ENCODE assay signal across 2 cellular contexts in the genomic region with DNA sequence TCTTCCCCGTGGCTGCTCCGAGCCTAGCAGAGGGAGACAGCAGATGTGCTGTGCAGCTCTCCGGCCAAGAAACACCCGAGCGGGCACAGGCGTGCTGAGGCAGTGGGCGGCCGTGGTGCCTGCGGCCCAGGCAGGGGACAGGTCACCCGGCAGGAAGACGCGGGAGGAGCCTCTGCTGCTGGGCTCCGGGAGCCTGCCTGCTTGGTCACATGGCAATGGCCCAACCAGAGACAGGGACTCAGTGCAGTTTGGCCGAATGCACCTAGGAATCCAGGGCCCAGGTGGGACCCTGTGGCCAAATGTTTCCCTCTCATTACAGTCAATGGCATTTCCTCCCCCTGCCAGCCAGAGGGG.
TF ChIP-seq lines count a peak whose summit lies in the region.

No MANE protein-coding gene starts in this region.

TF ChIP-seq in HEK293T, 16 proteins besides CTCF, POLR2A, EP300 and RAD21 (continued from another document):
- TF ChIP-seq, protein P1, sequence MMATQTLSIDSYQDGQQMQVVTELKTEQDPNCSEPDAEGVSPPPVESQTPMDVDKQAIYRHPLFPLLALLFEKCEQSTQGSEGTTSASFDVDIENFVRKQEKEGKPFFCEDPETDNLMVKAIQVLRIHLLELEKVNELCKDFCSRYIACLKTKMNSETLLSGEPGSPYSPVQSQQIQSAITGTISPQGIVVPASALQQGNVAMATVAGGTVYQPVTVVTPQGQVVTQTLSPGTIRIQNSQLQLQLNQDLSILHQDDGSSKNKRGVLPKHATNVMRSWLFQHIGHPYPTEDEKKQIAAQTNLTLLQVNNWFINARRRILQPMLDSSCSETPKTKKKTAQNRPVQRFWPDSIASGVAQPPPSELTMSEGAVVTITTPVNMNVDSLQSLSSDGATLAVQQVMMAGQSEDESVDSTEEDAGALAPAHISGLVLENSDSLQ (IDR thresholded peaks at IDR 0.05) = no peak
- TF ChIP-seq FOXK2 (IDR thresholded peaks at IDR 0.05) = no peak
- no peak for TF ChIP-seq NFRKB (IDR thresholded peaks at IDR 0.05)
- no peak for TF ChIP-seq TARDBP (IDR thresholded peaks at IDR 0.05)
- no peak for TF ChIP-seq LEF1 (IDR thresholded peaks at IDR 0.05; ENCODE audit: borderline replicate concordance)
- TF ChIP-seq FOXM1 (IDR thresholded peaks at IDR 0.05; ENCODE audit: borderline replicate concordance) = no peak
- TF ChIP-seq HDGF (IDR thresholded peaks at IDR 0.05; ENCODE audit: borderline replicate concordance) = no peak

TF ChIP-seq in K562, 482 proteins besides CTCF, POLR2A, EP300 and RAD21 (continued from another document):
- TF ChIP-seq, protein P2, sequence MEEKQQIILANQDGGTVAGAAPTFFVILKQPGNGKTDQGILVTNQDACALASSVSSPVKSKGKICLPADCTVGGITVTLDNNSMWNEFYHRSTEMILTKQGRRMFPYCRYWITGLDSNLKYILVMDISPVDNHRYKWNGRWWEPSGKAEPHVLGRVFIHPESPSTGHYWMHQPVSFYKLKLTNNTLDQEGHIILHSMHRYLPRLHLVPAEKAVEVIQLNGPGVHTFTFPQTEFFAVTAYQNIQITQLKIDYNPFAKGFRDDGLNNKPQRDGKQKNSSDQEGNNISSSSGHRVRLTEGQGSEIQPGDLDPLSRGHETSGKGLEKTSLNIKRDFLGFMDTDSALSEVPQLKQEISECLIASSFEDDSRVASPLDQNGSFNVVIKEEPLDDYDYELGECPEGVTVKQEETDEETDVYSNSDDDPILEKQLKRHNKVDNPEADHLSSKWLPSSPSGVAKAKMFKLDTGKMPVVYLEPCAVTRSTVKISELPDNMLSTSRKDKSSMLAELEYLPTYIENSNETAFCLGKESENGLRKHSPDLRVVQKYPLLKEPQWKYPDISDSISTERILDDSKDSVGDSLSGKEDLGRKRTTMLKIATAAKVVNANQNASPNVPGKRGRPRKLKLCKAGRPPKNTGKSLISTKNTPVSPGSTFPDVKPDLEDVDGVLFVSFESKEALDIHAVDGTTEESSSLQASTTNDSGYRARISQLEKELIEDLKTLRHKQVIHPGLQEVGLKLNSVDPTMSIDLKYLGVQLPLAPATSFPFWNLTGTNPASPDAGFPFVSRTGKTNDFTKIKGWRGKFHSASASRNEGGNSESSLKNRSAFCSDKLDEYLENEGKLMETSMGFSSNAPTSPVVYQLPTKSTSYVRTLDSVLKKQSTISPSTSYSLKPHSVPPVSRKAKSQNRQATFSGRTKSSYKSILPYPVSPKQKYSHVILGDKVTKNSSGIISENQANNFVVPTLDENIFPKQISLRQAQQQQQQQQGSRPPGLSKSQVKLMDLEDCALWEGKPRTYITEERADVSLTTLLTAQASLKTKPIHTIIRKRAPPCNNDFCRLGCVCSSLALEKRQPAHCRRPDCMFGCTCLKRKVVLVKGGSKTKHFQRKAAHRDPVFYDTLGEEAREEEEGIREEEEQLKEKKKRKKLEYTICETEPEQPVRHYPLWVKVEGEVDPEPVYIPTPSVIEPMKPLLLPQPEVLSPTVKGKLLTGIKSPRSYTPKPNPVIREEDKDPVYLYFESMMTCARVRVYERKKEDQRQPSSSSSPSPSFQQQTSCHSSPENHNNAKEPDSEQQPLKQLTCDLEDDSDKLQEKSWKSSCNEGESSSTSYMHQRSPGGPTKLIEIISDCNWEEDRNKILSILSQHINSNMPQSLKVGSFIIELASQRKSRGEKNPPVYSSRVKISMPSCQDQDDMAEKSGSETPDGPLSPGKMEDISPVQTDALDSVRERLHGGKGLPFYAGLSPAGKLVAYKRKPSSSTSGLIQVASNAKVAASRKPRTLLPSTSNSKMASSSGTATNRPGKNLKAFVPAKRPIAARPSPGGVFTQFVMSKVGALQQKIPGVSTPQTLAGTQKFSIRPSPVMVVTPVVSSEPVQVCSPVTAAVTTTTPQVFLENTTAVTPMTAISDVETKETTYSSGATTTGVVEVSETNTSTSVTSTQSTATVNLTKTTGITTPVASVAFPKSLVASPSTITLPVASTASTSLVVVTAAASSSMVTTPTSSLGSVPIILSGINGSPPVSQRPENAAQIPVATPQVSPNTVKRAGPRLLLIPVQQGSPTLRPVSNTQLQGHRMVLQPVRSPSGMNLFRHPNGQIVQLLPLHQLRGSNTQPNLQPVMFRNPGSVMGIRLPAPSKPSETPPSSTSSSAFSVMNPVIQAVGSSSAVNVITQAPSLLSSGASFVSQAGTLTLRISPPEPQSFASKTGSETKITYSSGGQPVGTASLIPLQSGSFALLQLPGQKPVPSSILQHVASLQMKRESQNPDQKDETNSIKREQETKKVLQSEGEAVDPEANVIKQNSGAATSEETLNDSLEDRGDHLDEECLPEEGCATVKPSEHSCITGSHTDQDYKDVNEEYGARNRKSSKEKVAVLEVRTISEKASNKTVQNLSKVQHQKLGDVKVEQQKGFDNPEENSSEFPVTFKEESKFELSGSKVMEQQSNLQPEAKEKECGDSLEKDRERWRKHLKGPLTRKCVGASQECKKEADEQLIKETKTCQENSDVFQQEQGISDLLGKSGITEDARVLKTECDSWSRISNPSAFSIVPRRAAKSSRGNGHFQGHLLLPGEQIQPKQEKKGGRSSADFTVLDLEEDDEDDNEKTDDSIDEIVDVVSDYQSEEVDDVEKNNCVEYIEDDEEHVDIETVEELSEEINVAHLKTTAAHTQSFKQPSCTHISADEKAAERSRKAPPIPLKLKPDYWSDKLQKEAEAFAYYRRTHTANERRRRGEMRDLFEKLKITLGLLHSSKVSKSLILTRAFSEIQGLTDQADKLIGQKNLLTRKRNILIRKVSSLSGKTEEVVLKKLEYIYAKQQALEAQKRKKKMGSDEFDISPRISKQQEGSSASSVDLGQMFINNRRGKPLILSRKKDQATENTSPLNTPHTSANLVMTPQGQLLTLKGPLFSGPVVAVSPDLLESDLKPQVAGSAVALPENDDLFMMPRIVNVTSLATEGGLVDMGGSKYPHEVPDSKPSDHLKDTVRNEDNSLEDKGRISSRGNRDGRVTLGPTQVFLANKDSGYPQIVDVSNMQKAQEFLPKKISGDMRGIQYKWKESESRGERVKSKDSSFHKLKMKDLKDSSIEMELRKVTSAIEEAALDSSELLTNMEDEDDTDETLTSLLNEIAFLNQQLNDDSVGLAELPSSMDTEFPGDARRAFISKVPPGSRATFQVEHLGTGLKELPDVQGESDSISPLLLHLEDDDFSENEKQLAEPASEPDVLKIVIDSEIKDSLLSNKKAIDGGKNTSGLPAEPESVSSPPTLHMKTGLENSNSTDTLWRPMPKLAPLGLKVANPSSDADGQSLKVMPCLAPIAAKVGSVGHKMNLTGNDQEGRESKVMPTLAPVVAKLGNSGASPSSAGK (IDR thresholded peaks at IDR 0.05) = no peak
- TF ChIP-seq TSC22D4 (tag; IDR thresholded peaks at IDR 0.05) (no peak), ZNF316 (IDR thresholded peaks at IDR 0.05) (no peak), TEAD1 (CRISPR knock-in tag; IDR thresholded peaks at IDR 0.05) (no peak), EP400 (IDR thresholded peaks at IDR 0.05) (no peak)
- TF ChIP-seq, protein P3, sequence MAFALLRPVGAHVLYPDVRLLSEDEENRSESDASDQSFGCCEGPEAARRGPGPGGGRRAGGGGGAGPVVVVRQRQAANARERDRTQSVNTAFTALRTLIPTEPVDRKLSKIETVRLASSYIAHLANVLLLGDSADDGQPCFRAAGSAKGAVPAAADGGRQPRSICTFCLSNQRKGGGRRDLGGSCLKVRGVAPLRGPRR (CRISPR knock-in tag; IDR thresholded peaks at IDR 0.05) = no peak
